Comparison of ENCODE assay signal across 4 cellular contexts in genomic region chr11:82027335-82027734, GRCh38.
DNase-seq lines count a peak whose midpoint lies in the region.
"Not testable (repeated sequence)": the region's sequence is repeated elsewhere in the genome, so short reads cannot be mapped to it uniquely, and the experiment has no call there.

No MANE protein-coding gene starts in this region.

- not testable (repeated sequence) for H3K56ac ChIP-seq in mesendoderm (ENCODE audit: low read length)

- H3K9me3 ChIP-seq in HUES6 (ENCODE audit: control insufficient read depth, insufficient read depth, low read depth, low read length): not testable (repeated sequence)

- not testable (repeated sequence) for H4K5ac ChIP-seq in mesendoderm (ENCODE audit: low read length)

- WGBS in mesendoderm (ENCODE audit: extremely low coverage, insufficient coverage, low lambda C conversion rate): no CpG with 5 or more reads among the region's 9 CpGs

- H3K23ac ChIP-seq in mesendoderm (ENCODE audit: low read length): not testable (repeated sequence)

- H3K4me3 ChIP-seq in H7 (ENCODE audit: insufficient read depth, low read depth, low read length) (peak overlapping the region; percentile 42; the same call in 1 of the 2 replicates), HUES6 (ENCODE audit: low read depth, low read length) (peak overlapping the region; percentile 37; the same call in 1 of the 2 replicates)
- H3K4me3 ChIP-seq in mesendoderm (ENCODE audit: low read length): not testable (repeated sequence)

- peak overlapping the region; percentile 26; the same call in 1 of the 2 replicates for H3K27ac ChIP-seq in HUES6 (ENCODE audit: low read depth, low read length)
- not testable (repeated sequence) for H3K27ac ChIP-seq in mesendoderm (ENCODE audit: low read depth, low read length)

- H4K8ac ChIP-seq in mesendoderm (ENCODE audit: low read depth, low read length): not testable (repeated sequence)

- DNase-seq in H7, mesendoderm: not testable (repeated sequence)
- DNase-seq in posterior vena cava (ENCODE audit: low spot score): peak; percentile 78

- H3K4me1 ChIP-seq in HUES6 (ENCODE audit: control insufficient read depth, insufficient read depth, low read length): peaks cover 27% of the 10 kb centered on the region; the same call in 1 of the 2 replicates
- H3K4me1 ChIP-seq in mesendoderm (ENCODE audit: control insufficient read depth, low read depth, low read length): not testable (repeated sequence)

- not testable (repeated sequence) for H2BK120ac ChIP-seq in mesendoderm (ENCODE audit: low read depth, low read length)

- H2BK15ac ChIP-seq in mesendoderm (replicated peaks; ENCODE audit: low read depth): not testable (repeated sequence)

- not testable (repeated sequence) for H3K18ac ChIP-seq in mesendoderm (ENCODE audit: low read length)

- peak overlapping the region; percentile 76 for H3K9ac ChIP-seq in HUES6 (ENCODE audit: low read length)
- H3K9ac ChIP-seq in mesendoderm (ENCODE audit: low read length): not testable (repeated sequence)

- H3K4ac ChIP-seq in mesendoderm (ENCODE audit: low read depth, low read length): peak overlapping the region; percentile 43

- not testable (repeated sequence) for H2AK5ac ChIP-seq in mesendoderm (ENCODE audit: low read length)

- H3K79me2 ChIP-seq in mesendoderm (ENCODE audit: control insufficient read depth, insufficient read depth, low read length): not testable (repeated sequence)

- H2BK5ac ChIP-seq in mesendoderm (ENCODE audit: low read length): not testable (repeated sequence)

- H3K36me3 ChIP-seq in H7 (replicated peaks; ENCODE audit: control insufficient read depth, insufficient read depth, low read length); mesendoderm (ENCODE audit: control insufficient read depth, insufficient read depth, low read length): not testable (repeated sequence)
- peaks cover 13% of the 10 kb centered on the region; the same call in 1 of the 2 replicates for H3K36me3 ChIP-seq in HUES6 (ENCODE audit: control insufficient read depth, insufficient read depth, low read length)

- H3K4me2 ChIP-seq in mesendoderm (ENCODE audit: low read length): not testable (repeated sequence)

- intact Hi-C loops in posterior vena cava (cut with DNase I): not testable (repeated sequence)

- H3K79me1 ChIP-seq in mesendoderm (ENCODE audit: low read length): not testable (repeated sequence)

- H3K27me3 ChIP-seq in H7 (ENCODE audit: control insufficient read depth, insufficient read depth, low read length); HUES6 (ENCODE audit: control insufficient read depth, insufficient read depth, low read length); mesendoderm (ENCODE audit: insufficient read depth, low read length, poor library complexity): not testable (repeated sequence)
